27 cellular contexts compared by ENCODE assay signal in genomic region chr5:109644829-109645228, GRCh38. TPM values are rescaled to one million over a fixed set of nuclear protein-coding genes. Genes with fewer than 3 reads are reported as not detected.
A peak's percentile ranks its signal among the peaks of the same experiment; 100 is the strongest.
DNase-seq lines count a peak whose midpoint lies in the region; ATAC-seq and TF ChIP-seq lines count a peak whose summit lies in the region.
"Had no signal": no experiment of that assay in that cellular context is flagged by ENCODE, and none has a peak within 500 bp of the region (broad histone marks: within the 10 kb centered on the region; RNA-seq: fewer than 3 reads in every experiment).

No MANE protein-coding gene starts in this region.

- H3K27ac ChIP-seq in A673 (ENCODE audit: low read depth, low read length, poor library complexity, severe bottlenecking) (peak overlapping the region; percentile 97), right atrium auricular region (no peak overlapping the region)
- H3K27ac ChIP-seq: left ventricle myocardium inferior, upper lobe of left lung had no signal

- H3K4me1 ChIP-seq in A673 (ENCODE audit: insufficient read depth, low read length, poor library complexity, severe bottlenecking) (peaks cover 56% of the 10 kb centered on the region), right atrium auricular region (no peaks in the 10 kb centered on the region)
- H3K4me1 ChIP-seq: left ventricle myocardium inferior had no signal

- no TSS peak for BruUV-seq in A673 (replicated peaks; lab: Mats Ljungman, UMichigan)

- no peaks in the 10 kb centered on the region for H3K27me3 ChIP-seq in A673 (replicated peaks; ENCODE audit: insufficient read depth, low read depth, low read length, poor library complexity)
- H3K27me3 ChIP-seq in right atrium auricular region = no peaks in the 10 kb centered on the region
- H3K27me3 ChIP-seq: upper lobe of left lung had no signal

- peak; percentile 81 for ATAC-seq in WTC11
- ATAC-seq: activated T-cell treated with anti-CD3 and anti-CD28 coated beads, Interleukin-2, amount 50 U/mL, for 72 hours; CD8-positive, alpha-beta T cell had no signal

- H3K27me3 Mint-ChIP-seq in WTC11 (ENCODE audit: low read depth) (no peaks in the 10 kb centered on the region), glutamatergic neuron (ENCODE audit: unreplicated experiment) (peaks cover 5% of the 10 kb centered on the region), nephron progenitor cell (ENCODE audit: low read depth, poor library complexity) (no peaks in the 10 kb centered on the region)
- no peaks in the 10 kb centered on the region for H3K27me3 Mint-ChIP-seq in activated T-helper 2 cell treated with anti-CD3 and anti-CD28 coated beads, Interferon-gamma antibody, Interleukin-2, Interleukin-4, amounts not matched to agents 10 μg/mL and 5 μg/mL and 100 μg/mL, durations not matched to agents 14 hours and 24 hours and 36 hours (ENCODE audit: low read depth)
- H3K27me3 Mint-ChIP-seq: activated naive CD4-positive, alpha-beta T cell treated with anti-CD3 and anti-CD28 coated beads, Interleukin-2, amount 50 U/mL, for 24 hours; progenitor cell of endocrine pancreas had no signal

- intact Hi-C loops in A673 (cut with micrococcal nuclease; ENCODE audit: unreplicated experiment) = loop anchor here (2.0 kb wide), 2 partner anchors 34 to 44 kb away; partner anchors contain the start of gene MAN2A1
- intact Hi-C loops in activated T-helper 2 cell treated with anti-CD3 and anti-CD28 coated beads, Interferon-gamma antibody, Interleukin-2, Interleukin-4, amounts not matched to agents 10 μg/mL and 5 μg/mL and 100 μg/mL, durations not matched to agents 14 hours and 24 hours and 36 hours (cut with micrococcal nuclease) = no loop called here

- H3K9me3 Mint-ChIP-seq in WTC11 = peaks cover 28% of the 10 kb centered on the region
- H3K9me3 Mint-ChIP-seq in glutamatergic neuron (ENCODE audit: unreplicated experiment) = peaks cover 4% of the 10 kb centered on the region
- no peaks in the 10 kb centered on the region for H3K9me3 Mint-ChIP-seq in nephron progenitor cell
- H3K9me3 Mint-ChIP-seq in activated T-helper 2 cell treated with anti-CD3 and anti-CD28 coated beads, Interferon-gamma antibody, Interleukin-2, Interleukin-4, amounts not matched to agents 10 μg/mL and 5 μg/mL and 100 μg/mL, durations not matched to agents 14 hours and 24 hours and 36 hours = no peaks in the 10 kb centered on the region
- H3K9me3 Mint-ChIP-seq: T-helper 2 cell treated with Interferon-gamma antibody and Interleukin-4, amounts not matched to agents 5 μg/mL and 100 μg/mL, for 36 hours had no signal

- H3K27ac Mint-ChIP-seq in WTC11 (peak overlapping the region; percentile 92), glutamatergic neuron (ENCODE audit: unreplicated experiment) (peak overlapping the region; percentile 96), nephron progenitor cell (peak overlapping the region; percentile 58)
- no peak overlapping the region for H3K27ac Mint-ChIP-seq in activated T-helper 2 cell treated with anti-CD3 and anti-CD28 coated beads, Interferon-gamma antibody, Interleukin-2, Interleukin-4, amounts not matched to agents 10 μg/mL and 5 μg/mL and 100 μg/mL, durations not matched to agents 14 hours and 24 hours and 36 hours
- H3K27ac Mint-ChIP-seq: activated naive CD4-positive, alpha-beta T cell treated with anti-CD3 and anti-CD28 coated beads, Interleukin-2, amount 50 U/mL, for 24 hours; activated T-cell treated with anti-CD3 and anti-CD28 coated beads, Interleukin-2, amount 50 U/mL, for 72 hours; CD8-positive, alpha-beta T cell; immature natural killer cell; progenitor cell of endocrine pancreas; T-helper 2 cell treated with Interferon-gamma antibody and Interleukin-4, amounts not matched to agents 5 μg/mL and 100 μg/mL, for 36 hours had no signal

- CTCF ChIA-PET in A673 (lab: Charles Lee) (interaction anchor here (0.5 to 0.6 kb wide), 2 partner anchors 285 to 1067 kb away, joined by 3 to 5 read pairs; no protein-coding TSS in a partner anchor), WTC11 (lab: Charles Lee) (interaction anchor here (2.1 kb wide), 1 partner anchor 44 kb away, joined by 7 read pairs; no protein-coding TSS in a partner anchor)

- H3K4me1 Mint-ChIP-seq in WTC11 (peaks cover 49% of the 10 kb centered on the region), glutamatergic neuron (ENCODE audit: low read depth, unreplicated experiment) (peaks cover 35% of the 10 kb centered on the region), nephron progenitor cell (peaks cover 46% of the 10 kb centered on the region)
- H3K4me1 Mint-ChIP-seq in activated T-helper 2 cell treated with anti-CD3 and anti-CD28 coated beads, Interferon-gamma antibody, Interleukin-2, Interleukin-4, amounts not matched to agents 10 μg/mL and 5 μg/mL and 100 μg/mL, durations not matched to agents 14 hours and 24 hours and 36 hours (ENCODE audit: low read depth) = no peaks in the 10 kb centered on the region
- H3K4me1 Mint-ChIP-seq: activated naive CD4-positive, alpha-beta T cell treated with anti-CD3 and anti-CD28 coated beads, Interleukin-2, amount 50 U/mL, for 24 hours; immature natural killer cell had no signal

- H3K4me3 ChIP-seq in A673 (ENCODE audit: low read depth, low read length, poor library complexity, severe bottlenecking) (peak overlapping the region; percentile 6), right atrium auricular region (no peak overlapping the region)
- H3K4me3 ChIP-seq: left ventricle myocardium inferior, upper lobe of left lung had no signal

- H3K36me3 Mint-ChIP-seq in WTC11 (peaks cover 18% of the 10 kb centered on the region), glutamatergic neuron (ENCODE audit: unreplicated experiment) (no peaks in the 10 kb centered on the region), nephron progenitor cell (ENCODE audit: low read depth) (no peaks in the 10 kb centered on the region)
- H3K36me3 Mint-ChIP-seq in activated T-helper 2 cell treated with anti-CD3 and anti-CD28 coated beads, Interferon-gamma antibody, Interleukin-2, Interleukin-4, amounts not matched to agents 10 μg/mL and 5 μg/mL and 100 μg/mL, durations not matched to agents 14 hours and 24 hours and 36 hours (ENCODE audit: low read depth) = no peaks in the 10 kb centered on the region
- H3K36me3 Mint-ChIP-seq: activated naive CD4-positive, alpha-beta T cell treated with anti-CD3 and anti-CD28 coated beads, Interleukin-2, amount 50 U/mL, for 24 hours; CD8-positive, alpha-beta T cell; immature natural killer cell had no signal

- DNase-seq in A673 (ENCODE audit: low spot score) (peak; percentile 97), WTC11 (ENCODE audit: low spot score) (no peak), glutamatergic neuron (no peak), nephron progenitor cell (no peak), NCI-H1436 (lab: John Stamatoyannopoulos, UW) (no peak), T-helper 2 cell (no peak), right atrium auricular region (ENCODE audit: low spot score) (no peak)
- DNase-seq in activated T-helper 2 cell treated with anti-CD3 and anti-CD28 coated beads, Interferon-gamma antibody, Interleukin-2, Interleukin-4, amounts not matched to agents 10 μg/mL and 5 μg/mL and 100 μg/mL, durations not matched to agents 14 hours and 24 hours and 36 hours (ENCODE audit: low spot score) = no peak
- DNase-seq: 8988T; activated CD4-positive, alpha-beta T cell treated with anti-CD3 and anti-CD28 coated beads for 48 hours; activated T-cell treated with anti-CD3 and anti-CD28 coated beads, Interleukin-2, amount 50 U/mL, for 72 hours; aorta; CD8-positive, alpha-beta T cell; dermis blood vessel endothelial cell; DMS153; immature natural killer cell; Kasumi-1; left ventricle myocardium inferior; NCI-H187 treated with DMSO at 0.1 percent for 48 hours; NCI-H2227 treated with DMSO at 0.1 percent for 48 hours; NCI-H774; OCI-M1; stimulated activated CD8-positive, alpha-beta memory T cell treated with anti-CD3 and anti-CD28 coated beads, Interleukin-4, amount 100 ng/mL, for 48 hours; upper lobe of left lung had no signal

- no peak for TF ChIP-seq CTCF in A673 (conservative IDR thresholded peaks at IDR 0.05; ENCODE audit: low read depth, low read length)
- no peak for TF ChIP-seq CTCF in WTC11 (IDR thresholded peaks at IDR 0.05)
- no peak for TF ChIP-seq CTCF in glutamatergic neuron (IDR thresholded peaks at IDR 0.05; ENCODE audit: partially characterized antibody, unreplicated experiment)
- TF ChIP-seq CTCF in nephron progenitor cell (IDR thresholded peaks at IDR 0.05) = no peak
- TF ChIP-seq CTCF in right atrium auricular region (IDR thresholded peaks at IDR 0.05) = no peak

- H3K9me3 ChIP-seq in A673 (ENCODE audit: low read depth, low read length, poor library complexity, severe bottlenecking) = peaks cover 5% of the 10 kb centered on the region
- no peaks in the 10 kb centered on the region for H3K9me3 ChIP-seq in right atrium auricular region
- H3K9me3 ChIP-seq: upper lobe of left lung had no signal

- H3K36me3 ChIP-seq in A673 (ENCODE audit: insufficient read depth, low read length, poor library complexity, severe bottlenecking) (no peaks in the 10 kb centered on the region), right atrium auricular region (no peaks in the 10 kb centered on the region)
- H3K36me3 ChIP-seq: left ventricle myocardium inferior, upper lobe of left lung had no signal

- H3K4me3 Mint-ChIP-seq in WTC11 (peak overlapping the region; percentile 10; the same call in 1 of the 2 replicates), glutamatergic neuron (ENCODE audit: unreplicated experiment) (no peak overlapping the region), nephron progenitor cell (no peak overlapping the region)
- no peak overlapping the region for H3K4me3 Mint-ChIP-seq in activated T-helper 2 cell treated with anti-CD3 and anti-CD28 coated beads, Interferon-gamma antibody, Interleukin-2, Interleukin-4, amounts not matched to agents 10 μg/mL and 5 μg/mL and 100 μg/mL, durations not matched to agents 14 hours and 24 hours and 36 hours (ENCODE audit: low read depth)
- H3K4me3 Mint-ChIP-seq: activated naive CD4-positive, alpha-beta T cell treated with anti-CD3 and anti-CD28 coated beads, Interleukin-2, amount 50 U/mL, for 24 hours; activated T-cell treated with anti-CD3 and anti-CD28 coated beads, Interleukin-2, amount 50 U/mL, for 72 hours; CD8-positive, alpha-beta T cell; immature natural killer cell; T-helper 2 cell treated with Interferon-gamma antibody and Interleukin-4, amounts not matched to agents 5 μg/mL and 100 μg/mL, for 36 hours had no signal

- POLR2A ChIA-PET in A673 (lab: Charles Lee; ENCODE audit: low non-redundant PET) (interaction anchor here (0.5 to 0.7 kb wide), 3 partner anchors 33 to 116 kb away, joined by 3 to 4 read pairs (median 3); no protein-coding TSS in a partner anchor), WTC11 (lab: Charles Lee) (no interaction called here)

RNA-seq across cellular contexts. Expression of gene MAN2A1, which starts 44.9 kb away (rescaled TPM):
- total RNA-seq in A673 (2021) = 128 and 138 TPM in 2 replicates
- 82.2 to 86.6 TPM (median 83.5 TPM) in 3 replicates for total RNA-seq in WTC11 (2021)
- total RNA-seq in glutamatergic neuron (ENCODE audit: unreplicated experiment) = 90.8 TPM
- 33.1 and 33.3 TPM in 2 replicates for total RNA-seq in activated T-helper 2 cell treated with anti-CD3 and anti-CD28 coated beads, Interferon-gamma antibody, Interleukin-2, Interleukin-4, amounts not matched to agents 10 μg/mL and 5 μg/mL and 100 μg/mL, durations not matched to agents 14 hours and 24 hours and 36 hours
- 10 to 100 TPM; 10.0 to 10.4 TPM for total RNA-seq in right atrium auricular region
